In the genomic region with DNA sequence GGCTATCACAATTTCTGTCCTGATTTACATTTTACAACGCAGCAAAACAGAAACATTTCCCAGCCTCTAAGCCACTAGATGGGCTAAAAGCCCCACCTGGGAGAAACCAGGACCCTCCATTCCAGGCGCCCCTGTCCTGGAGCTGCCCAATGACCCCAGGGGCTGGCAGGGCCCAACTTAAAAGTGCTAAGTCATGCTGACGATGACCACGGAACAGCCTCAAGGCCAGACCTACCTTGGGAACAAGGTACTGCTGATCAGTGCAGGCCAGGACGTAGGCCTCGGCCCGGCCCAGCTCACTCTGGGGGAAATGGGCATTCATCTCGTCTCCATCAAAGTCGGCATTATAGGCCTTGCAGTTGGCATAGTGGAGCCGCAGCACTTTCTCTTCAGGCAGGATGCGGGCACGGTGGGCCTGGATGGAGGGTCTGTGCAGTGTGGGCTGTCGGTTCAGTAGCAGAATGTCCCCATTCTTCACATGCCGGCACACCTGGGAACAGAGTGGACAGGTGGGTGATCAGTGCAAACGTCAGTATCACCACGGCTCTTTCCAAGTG, we compare ENCODE assay signal across 26 cellular contexts. TPM values are rescaled to one million over a fixed set of nuclear protein-coding genes. Genes with fewer than 3 reads are reported as not detected.
A peak's percentile ranks its signal among the peaks of the same experiment; 100 is the strongest.
DNase-seq lines count a peak whose midpoint lies in the region; ATAC-seq and TF ChIP-seq lines count a peak whose summit lies in the region.
"Had no signal": no experiment of that assay in that cellular context is flagged by ENCODE, and none has a peak within 500 bp of the region (broad histone marks: within the 10 kb centered on the region; RNA-seq: fewer than 3 reads in every experiment).

No MANE protein-coding gene starts in this region.

- H3K79me2 ChIP-seq in DND-41 (ENCODE audit: insufficient read depth, low read length) = no peaks in the 10 kb centered on the region

- POLR2A ChIA-PET in activated CD4-positive, alpha-beta memory T cell treated with anti-CD3 and anti-CD28 coated beads, Interleukin-2, amount 10 ng/mL, durations not matched to agents 7 days and 5 days (lab: Charles Lee) = interaction anchor here (1.1 kb wide), 1 partner anchor 10 kb away, joined by 3 read pairs; no protein-coding TSS in a partner anchor
- POLR2A ChIA-PET in activated CD4-positive, alpha-beta memory T cell treated with anti-CD3 and anti-CD28 coated beads for 36 hours (lab: Charles Lee) = interaction anchor here (0.6 kb wide), 1 partner anchor 29 kb away, joined by 3 read pairs; no protein-coding TSS in a partner anchor

- H3K4me3 ChIP-seq in DND-41 (ENCODE audit: low read depth in 1 of 2, low read length in 2 of 2) (no peak overlapping the region), psoas muscle (no peak overlapping the region)
- H3K4me3 ChIP-seq: SJSA1 had no signal

- H3K9me3 ChIP-seq in DND-41 (ENCODE audit: insufficient read depth, low read length, severe bottlenecking) (no peaks in the 10 kb centered on the region), psoas muscle (no peaks in the 10 kb centered on the region)
- H3K9me3 ChIP-seq: SJSA1 had no signal

- ATAC-seq in DND-41 (ENCODE audit: insufficient read depth, low read depth) (no peak), psoas muscle (no peak), GM21447 (IDR thresholded peaks at IDR 0.05; ENCODE audit: unreplicated experiment) (no peak)
- ATAC-seq: Panc1 had no signal

- H3K4me1 Mint-ChIP-seq in activated CD4-positive, alpha-beta memory T cell treated with anti-CD3 and anti-CD28 coated beads, Interleukin-2, amount 10 ng/mL, durations not matched to agents 7 days and 5 days = peaks cover 28% of the 10 kb centered on the region
- H3K4me1 Mint-ChIP-seq in activated CD4-positive, alpha-beta memory T cell treated with anti-CD3 and anti-CD28 coated beads for 36 hours (ENCODE audit: low read depth) = peaks cover 13% of the 10 kb centered on the region

- peaks cover 96% of the 10 kb centered on the region for H3K36me3 ChIP-seq in DND-41 (ENCODE audit: insufficient read depth, low read length)
- H3K36me3 ChIP-seq in psoas muscle (ENCODE audit: insufficient read depth in 1 of 2, low read depth in 1 of 2) = peaks cover 11 to 59% of the 10 kb centered on the region in 2 donors

- no peaks in the 10 kb centered on the region for H4K20me1 ChIP-seq in DND-41 (ENCODE audit: insufficient read depth, low read length)

- H3K27me3 Mint-ChIP-seq in activated CD4-positive, alpha-beta memory T cell treated with anti-CD3 and anti-CD28 coated beads, Interleukin-2, amount 10 ng/mL, durations not matched to agents 7 days and 5 days = no peaks in the 10 kb centered on the region
- H3K27me3 Mint-ChIP-seq in activated CD4-positive, alpha-beta memory T cell treated with anti-CD3 and anti-CD28 coated beads for 36 hours = no peaks in the 10 kb centered on the region
- H3K27me3 Mint-ChIP-seq: CD8-positive, alpha-beta memory T cell had no signal

- WGBS in psoas muscle, 3 donors = 94 to 97% (median 96%) methylated on average over 16 of the region's 16 CpGs

- no peak overlapping the region for H2AFZ ChIP-seq in DND-41 (ENCODE audit: low read depth, low read length)

- H3K9ac ChIP-seq in DND-41 (ENCODE audit: low read depth, low read length) = no peak overlapping the region

- CTCF ChIA-PET in activated CD4-positive, alpha-beta memory T cell treated with anti-CD3 and anti-CD28 coated beads, Interleukin-2, amount 10 ng/mL, durations not matched to agents 7 days and 5 days (lab: Charles Lee) = interaction anchor here (3.1 kb wide), 1 partner anchor 182 kb away, joined by 12 read pairs; a partner anchor contains a TSS
- CTCF ChIA-PET in activated CD4-positive, alpha-beta memory T cell treated with anti-CD3 and anti-CD28 coated beads for 36 hours (lab: Charles Lee) = interaction anchor here (1.0 kb wide), 1 partner anchor 239 kb away, joined by 4 read pairs; no protein-coding TSS in a partner anchor

- H3K4me1 ChIP-seq in DND-41 (ENCODE audit: insufficient read depth, low read length) (peaks cover 26% of the 10 kb centered on the region), psoas muscle (peaks cover 58% of the 10 kb centered on the region)

- H3K4me2 ChIP-seq in DND-41 (ENCODE audit: insufficient read depth, low read length) = no peak overlapping the region

- intact Hi-C loops in activated CD4-positive, alpha-beta memory T cell treated with anti-CD3 and anti-CD28 coated beads for 36 hours (cut with micrococcal nuclease) = no loop called here
- intact Hi-C loops in psoas muscle (cut with DNase I) = loop anchor here (2.0 to 10.0 kb wide), 5 partner anchors 33 to 345 kb away; a partner anchor contains a TSS

- no peaks in the 10 kb centered on the region for H3K27me3 ChIP-seq in DND-41 (ENCODE audit: insufficient read depth, low read length, poor library complexity)
- H3K27me3 ChIP-seq in psoas muscle (ENCODE audit: insufficient read depth in 3 of 3, low read length in 2 of 3) = no peaks in the 10 kb centered on the region
- H3K27me3 ChIP-seq: SJSA1 had no signal

- H3K36me3 Mint-ChIP-seq in activated CD4-positive, alpha-beta memory T cell treated with anti-CD3 and anti-CD28 coated beads, Interleukin-2, amount 10 ng/mL, durations not matched to agents 7 days and 5 days (ENCODE audit: low read depth) = peaks cover 72% of the 10 kb centered on the region
- H3K36me3 Mint-ChIP-seq in activated CD4-positive, alpha-beta memory T cell treated with anti-CD3 and anti-CD28 coated beads for 36 hours = peaks cover 66% of the 10 kb centered on the region

- H3K27ac ChIP-seq in DND-41 (ENCODE audit: low read length) = peak overlapping the region; percentile 69
- peak overlapping the region; percentile 91 for H3K27ac ChIP-seq in psoas muscle
- H3K27ac ChIP-seq: 22Rv1, C4-2B, SJSA1 had no signal

- no peaks in the 10 kb centered on the region for H3K9me3 Mint-ChIP-seq in activated CD4-positive, alpha-beta memory T cell treated with anti-CD3 and anti-CD28 coated beads, Interleukin-2, amount 10 ng/mL, durations not matched to agents 7 days and 5 days
- H3K9me3 Mint-ChIP-seq in activated CD4-positive, alpha-beta memory T cell treated with anti-CD3 and anti-CD28 coated beads for 36 hours = no peaks in the 10 kb centered on the region

- TF ChIP-seq CTCF in DND-41 (IDR thresholded peaks at IDR 0.05; ENCODE audit: borderline replicate concordance, extremely low read depth, low read length, poor library complexity, severe bottlenecking) = no peak
- no peak for TF ChIP-seq CTCF in psoas muscle (IDR thresholded peaks at IDR 0.05)

- no peak overlapping the region for H3K4me3 Mint-ChIP-seq in activated CD4-positive, alpha-beta memory T cell treated with anti-CD3 and anti-CD28 coated beads, Interleukin-2, amount 10 ng/mL, durations not matched to agents 7 days and 5 days
- no peak overlapping the region for H3K4me3 Mint-ChIP-seq in activated CD4-positive, alpha-beta memory T cell treated with anti-CD3 and anti-CD28 coated beads for 36 hours
- H3K4me3 Mint-ChIP-seq: CD8-positive, alpha-beta memory T cell had no signal

- H3K27ac Mint-ChIP-seq in activated CD4-positive, alpha-beta memory T cell treated with anti-CD3 and anti-CD28 coated beads, Interleukin-2, amount 10 ng/mL, durations not matched to agents 7 days and 5 days = peak overlapping the region; percentile 58
- H3K27ac Mint-ChIP-seq in activated CD4-positive, alpha-beta memory T cell treated with anti-CD3 and anti-CD28 coated beads for 36 hours = no peak overlapping the region

- DNase-seq in activated CD4-positive, alpha-beta memory T cell treated with anti-CD3 and anti-CD28 coated beads, Interleukin-2, amount 10 ng/mL, durations not matched to agents 7 days and 5 days = no peak
- DNase-seq in activated CD4-positive, alpha-beta memory T cell treated with anti-CD3 and anti-CD28 coated beads for 36 hours = no peak
- no peak for DNase-seq in DND-41
- peak; percentile 84 for DNase-seq in mesenteric fat pad (ENCODE audit: low spot score)
- DNase-seq in psoas muscle = no peak
- no peak for DNase-seq in RPMI8226
- no peak for DNase-seq in NCI-H1092 treated with DMSO at 0.1 percent for 48 hours (lab: John Stamatoyannopoulos, UW)
- DNase-seq: AML-193; Calu3; CD8-positive, alpha-beta memory T cell; DMS153; GDM1; KBM-7; MM.1S; NCI-H1092; NCI-H146; NCI-H2029; NCI-H2171; NCI-H345; NCI-H524 treated with DMSO at 0.1 percent for 48 hours; NCI-H82 had no signal

RNA-seq across cellular contexts. Expression of a gene that starts 35.8 kb away (rescaled TPM):
- total RNA-seq in activated CD4-positive, alpha-beta memory T cell treated with anti-CD3 and anti-CD28 coated beads, Interleukin-2, amount 10 ng/mL, durations not matched to agents 7 days and 5 days = 10 to 100 TPM; 25.2 to 29.7 TPM
- total RNA-seq in activated CD4-positive, alpha-beta memory T cell treated with anti-CD3 and anti-CD28 coated beads for 36 hours = 10 to 100 TPM; 27.2 to 33.8 TPM
- total RNA-seq in mesenteric fat pad = 43.6 TPM
- 10 to 100 TPM; 27.0 to 41.6 (median 36.8) TPM for total RNA-seq in psoas muscle
- polyA plus RNA-seq in psoas muscle = 10 to 100 TPM in 2 of 3 donors, 1 to 10 TPM in 1; 6.1 to 15.1 (median 11.9) TPM

RNA-seq across cellular contexts. Expression of a gene that starts 36.2 kb away (rescaled TPM):
- 100 to 1,000 TPM; 144 to 149 TPM for total RNA-seq in activated CD4-positive, alpha-beta memory T cell treated with anti-CD3 and anti-CD28 coated beads, Interleukin-2, amount 10 ng/mL, durations not matched to agents 7 days and 5 days
- 100 to 1,000 TPM; 172 to 175 TPM for total RNA-seq in activated CD4-positive, alpha-beta memory T cell treated with anti-CD3 and anti-CD28 coated beads for 36 hours
- total RNA-seq in mesenteric fat pad (73.5 TPM), psoas muscle (100 to 1,000 TPM in 3 of 4 donors, 10 to 100 TPM in 1; 92.5 to 148 (median 113) TPM)
- polyA plus RNA-seq in psoas muscle = 10 to 100 TPM; 32.8 to 56.3 (median 42.9) TPM
